1 cellular context compared by ENCODE assay signal in genomic region chr4:73245955-73246354, GRCh38.
TF ChIP-seq lines count a peak whose summit lies in the region.

No MANE protein-coding gene starts in this region.

TF ChIP-seq in WTC11, 78 proteins besides CTCF, POLR2A, EP300 and RAD21 (continued from another document):
- TF ChIP-seq AFF4 (CRISPR knock-in tag; IDR thresholded peaks at IDR 0.05; ENCODE audit: borderline replicate concordance) (no peak), GRHL2 (CRISPR knock-in tag; IDR thresholded peaks at IDR 0.05; ENCODE audit: insufficient replicate concordance, severe bottlenecking) (no peak), EMX1 (CRISPR knock-in tag; IDR thresholded peaks at IDR 0.05) (no peak), E2F1 (CRISPR knock-in tag; IDR thresholded peaks at IDR 0.05) (no peak), SP1 (CRISPR knock-in tag; conservative IDR thresholded peaks at IDR 0.05) (no peak)
TF ChIP-seq in WTC11: peak in this region for 0.
